25 cellular contexts compared by ENCODE assay signal in genomic region chr2:196827356-196827755, GRCh38. TPM values are rescaled to one million over a fixed set of nuclear protein-coding genes. Genes with fewer than 3 reads are reported as not detected.
DNase-seq lines count a peak whose midpoint lies in the region; ATAC-seq, FAIRE-seq and TF ChIP-seq lines count a peak whose summit lies in the region.
"Had no signal": no experiment of that assay in that cellular context is flagged by ENCODE, and none has a peak within 500 bp of the region (broad histone marks: within the 10 kb centered on the region; RNA-seq: fewer than 3 reads in every experiment).

No MANE protein-coding gene starts in this region.

- H3K27ac ChIP-seq in SK-N-MC (peak overlapping the region; percentile 55; the same call in 1 of the 2 replicates), neural progenitor cell (no peak overlapping the region), hepatocyte (no peak overlapping the region)
- H3K27ac ChIP-seq: BLaER1 had no signal

- H3K4me1 ChIP-seq in neural progenitor cell (peaks cover 14% of the 10 kb centered on the region), hepatocyte (ENCODE audit: insufficient read depth) (no peaks in the 10 kb centered on the region)
- H3K4me1 ChIP-seq: BLaER1 had no signal

- no peaks in the 10 kb centered on the region for H3K36me3 ChIP-seq in SK-N-MC (ENCODE audit: insufficient read depth, low read length)
- no peaks in the 10 kb centered on the region for H3K36me3 ChIP-seq in bronchial epithelial cell (ENCODE audit: control insufficient read depth, insufficient read depth, low read length)
- no peaks in the 10 kb centered on the region for H3K36me3 ChIP-seq in neural progenitor cell
- no peaks in the 10 kb centered on the region for H3K36me3 ChIP-seq in hepatocyte (replicated peaks; ENCODE audit: insufficient read depth, low read depth)
- H3K36me3 ChIP-seq: BLaER1, HAP-1 had no signal

- intact Hi-C loops in activated CD8-positive, alpha-beta T cell treated with anti-CD3 and anti-CD28 coated beads for 36 hours (cut with micrococcal nuclease) = no loop called here

- POLR2A ChIA-PET in activated CD8-positive, alpha-beta T cell treated with anti-CD3 and anti-CD28 coated beads, Interleukin-2, amount 10 ng/mL, durations not matched to agents 7 days and 5 days (lab: Charles Lee) = interaction anchor here (1.1 kb wide), 1 partner anchor 28 kb away, joined by 4 read pairs; the partner anchor contains the start of gene GTF3C3
- POLR2A ChIA-PET in activated CD8-positive, alpha-beta T cell treated with anti-CD3 and anti-CD28 coated beads for 36 hours (lab: Charles Lee) = no interaction called here

- H3K9me2 ChIP-seq in hepatocyte (replicated peaks; ENCODE audit: insufficient read depth) = no peaks in the 10 kb centered on the region

- H3K27ac Mint-ChIP-seq in activated CD8-positive, alpha-beta T cell treated with anti-CD3 and anti-CD28 coated beads, Interleukin-2, amount 10 ng/mL, durations not matched to agents 7 days and 5 days = no peak overlapping the region
- no peak overlapping the region for H3K27ac Mint-ChIP-seq in activated CD8-positive, alpha-beta T cell treated with anti-CD3 and anti-CD28 coated beads for 36 hours
- H3K27ac Mint-ChIP-seq in neural progenitor cell = peak overlapping the region; percentile 3
- H3K27ac Mint-ChIP-seq: CD4-positive, alpha-beta T cell; HFFc6 had no signal

- H3K27me3 ChIP-seq in bronchial epithelial cell (ENCODE audit: control insufficient read depth, insufficient read depth, low read length) = no peaks in the 10 kb centered on the region
- H3K27me3 ChIP-seq in neural progenitor cell = no peaks in the 10 kb centered on the region
- H3K27me3 ChIP-seq in hepatocyte = no peaks in the 10 kb centered on the region
- H3K27me3 ChIP-seq: BLaER1 had no signal

- TF ChIP-seq CTCF in activated CD8-positive, alpha-beta T cell treated with anti-CD3 and anti-CD28 coated beads for 36 hours (IDR thresholded peaks at IDR 0.05) = no peak
- no peak for TF ChIP-seq CTCF in bronchial epithelial cell (IDR thresholded peaks at IDR 0.05; ENCODE audit: insufficient read depth, low read length, severe bottlenecking)
- TF ChIP-seq CTCF in neural progenitor cell (IDR thresholded peaks at IDR 0.05) = no peak
- no peak for TF ChIP-seq CTCF in hepatocyte (IDR thresholded peaks at IDR 0.05; ENCODE audit: poor library complexity)

- no peaks in the 10 kb centered on the region; the same call in 1 of the 2 replicates for H3K9me3 ChIP-seq in SK-N-MC (ENCODE audit: low read depth, low read length)
- no peaks in the 10 kb centered on the region for H3K9me3 ChIP-seq in neural progenitor cell (ENCODE audit: low read depth)
- H3K9me3 ChIP-seq in hepatocyte (ENCODE audit: low read depth) = no peaks in the 10 kb centered on the region
- H3K9me3 ChIP-seq: BLaER1, HAP-1 had no signal

- FAIRE-seq in bronchial epithelial cell (lab: Jason Lieb, UNC) (no peak), urothelium cell line (lab: Jason Lieb, UNC) (no peak)
- FAIRE-seq: A204.1, D721Med, G401.6, RCC 7860 had no signal

- H3K4me1 Mint-ChIP-seq in activated CD8-positive, alpha-beta T cell treated with anti-CD3 and anti-CD28 coated beads, Interleukin-2, amount 10 ng/mL, durations not matched to agents 7 days and 5 days (ENCODE audit: low read depth) = peaks cover 11% of the 10 kb centered on the region
- peaks cover 2% of the 10 kb centered on the region for H3K4me1 Mint-ChIP-seq in activated CD8-positive, alpha-beta T cell treated with anti-CD3 and anti-CD28 coated beads for 36 hours (ENCODE audit: low read depth)
- peaks cover 25% of the 10 kb centered on the region for H3K4me1 Mint-ChIP-seq in neural progenitor cell

- peak; percentile 44 for ATAC-seq in activated CD8-positive, alpha-beta T cell treated with anti-CD3 and anti-CD28 coated beads, Interleukin-2, amount 10 ng/mL, durations not matched to agents 7 days and 5 days
- ATAC-seq in activated CD8-positive, alpha-beta T cell treated with anti-CD3 and anti-CD28 coated beads for 36 hours = no peak

- H3K4me3 ChIP-seq in SK-N-MC (no peak overlapping the region), bronchial epithelial cell (ENCODE audit: low read depth, low read length) (no peak overlapping the region), neural progenitor cell (no peak overlapping the region), hepatocyte (no peak overlapping the region)
- H3K4me3 ChIP-seq: BLaER1, HAP-1 had no signal

- H3K4me2 ChIP-seq in neural progenitor cell = no peak overlapping the region
- no peak overlapping the region for H3K4me2 ChIP-seq in hepatocyte
- H3K4me2 ChIP-seq: BLaER1 had no signal

- H3K36me3 Mint-ChIP-seq in activated CD8-positive, alpha-beta T cell treated with anti-CD3 and anti-CD28 coated beads, Interleukin-2, amount 10 ng/mL, durations not matched to agents 7 days and 5 days (ENCODE audit: low read depth) = peaks cover 22% of the 10 kb centered on the region
- H3K36me3 Mint-ChIP-seq in activated CD8-positive, alpha-beta T cell treated with anti-CD3 and anti-CD28 coated beads for 36 hours (ENCODE audit: low read depth) = peaks cover 2% of the 10 kb centered on the region
- H3K36me3 Mint-ChIP-seq in neural progenitor cell = peaks cover 6% of the 10 kb centered on the region

- H3K9me3 Mint-ChIP-seq in activated CD8-positive, alpha-beta T cell treated with anti-CD3 and anti-CD28 coated beads, Interleukin-2, amount 10 ng/mL, durations not matched to agents 7 days and 5 days (ENCODE audit: insufficient read depth) = no peaks in the 10 kb centered on the region
- no peaks in the 10 kb centered on the region for H3K9me3 Mint-ChIP-seq in activated CD8-positive, alpha-beta T cell treated with anti-CD3 and anti-CD28 coated beads for 36 hours
- no peaks in the 10 kb centered on the region for H3K9me3 Mint-ChIP-seq in neural progenitor cell
- H3K9me3 Mint-ChIP-seq: CD4-positive, alpha-beta T cell; HFFc6 had no signal

- no peak overlapping the region for H3K4me3 Mint-ChIP-seq in activated CD8-positive, alpha-beta T cell treated with anti-CD3 and anti-CD28 coated beads, Interleukin-2, amount 10 ng/mL, durations not matched to agents 7 days and 5 days
- H3K4me3 Mint-ChIP-seq in activated CD8-positive, alpha-beta T cell treated with anti-CD3 and anti-CD28 coated beads for 36 hours = no peak overlapping the region
- H3K4me3 Mint-ChIP-seq in neural progenitor cell = no peak overlapping the region
- H3K4me3 Mint-ChIP-seq: CD4-positive, alpha-beta T cell; HFFc6 had no signal

- no peak overlapping the region for H3K9ac ChIP-seq in SK-N-MC (ENCODE audit: insufficient read length)
- no peak overlapping the region for H3K9ac ChIP-seq in neural progenitor cell
- H3K9ac ChIP-seq: BLaER1 had no signal

- H2AFZ ChIP-seq in neural progenitor cell (replicated peaks) = no peak overlapping the region
- no peak overlapping the region for H2AFZ ChIP-seq in hepatocyte

- WGBS in hepatocyte (ENCODE audit: low lambda C conversion rate, missing lambda C conversion rate) = 82% methylated on average over 2 of the region's 2 CpGs

- H3K79me2 ChIP-seq in neural progenitor cell (ENCODE audit: low read depth) (no peaks in the 10 kb centered on the region), hepatocyte (no peaks in the 10 kb centered on the region)

- H3F3A ChIP-seq in neural progenitor cell (ENCODE audit: low read depth) = peaks cover 18% of the 10 kb centered on the region

- H4K20me1 ChIP-seq in neural progenitor cell (ENCODE audit: low read depth) = peaks cover 8% of the 10 kb centered on the region
- no peaks in the 10 kb centered on the region for H4K20me1 ChIP-seq in hepatocyte (ENCODE audit: insufficient read depth, poor library complexity, severe bottlenecking)
- H4K20me1 ChIP-seq: BLaER1 had no signal

- H3K27me3 Mint-ChIP-seq in activated CD8-positive, alpha-beta T cell treated with anti-CD3 and anti-CD28 coated beads, Interleukin-2, amount 10 ng/mL, durations not matched to agents 7 days and 5 days (ENCODE audit: low read depth) = no peaks in the 10 kb centered on the region
- H3K27me3 Mint-ChIP-seq in activated CD8-positive, alpha-beta T cell treated with anti-CD3 and anti-CD28 coated beads for 36 hours = no peaks in the 10 kb centered on the region
- H3K27me3 Mint-ChIP-seq in neural progenitor cell (ENCODE audit: insufficient read depth, low read depth) = no peaks in the 10 kb centered on the region

- CTCF ChIA-PET in activated CD8-positive, alpha-beta T cell treated with anti-CD3 and anti-CD28 coated beads, Interleukin-2, amount 10 ng/mL, durations not matched to agents 7 days and 5 days (lab: Charles Lee) = interaction anchor here (1.0 kb wide), 1 partner anchor 76 kb away, joined by 3 read pairs; no protein-coding TSS in a partner anchor
- CTCF ChIA-PET in activated CD8-positive, alpha-beta T cell treated with anti-CD3 and anti-CD28 coated beads for 36 hours (lab: Charles Lee) = interaction anchor here (1.1 kb wide), 1 partner anchor 76 kb away, joined by 4 read pairs; no protein-coding TSS in a partner anchor

- DNase-seq in activated CD8-positive, alpha-beta T cell treated with anti-CD3 and anti-CD28 coated beads, Interleukin-2, amount 10 ng/mL, durations not matched to agents 7 days and 5 days = no peak
- DNase-seq in activated CD8-positive, alpha-beta T cell treated with anti-CD3 and anti-CD28 coated beads for 36 hours = no peak
- no peak for DNase-seq in SK-N-MC (ENCODE audit: low read depth, low spot score)
- peak; percentile 25 for DNase-seq in bronchial epithelial cell (ENCODE audit: low read depth)
- DNase-seq in neural progenitor cell (ENCODE audit: low spot score) = no peak
- no peak for DNase-seq in hepatocyte (ENCODE audit: low spot score)
- DNase-seq in urothelium cell line (ENCODE audit: low spot score) = no peak
- DNase-seq: CD4-positive, alpha-beta T cell; DMS53; GOT3; HFFc6; IMR-90; KG1; MM.1S; NCI-H2029; NCI-H446; NCI-H524 treated with DMSO at 0.1 percent for 48 hours; NCI-H774; SIG-M5 had no signal

RNA-seq across cellular contexts. Expression of gene C2orf66, which starts 18.2 kb away (rescaled TPM):
- under 1 TPM; 0.13 to 0.32 TPM for total RNA-seq in activated CD8-positive, alpha-beta T cell treated with anti-CD3 and anti-CD28 coated beads, Interleukin-2, amount 10 ng/mL, durations not matched to agents 7 days and 5 days
- not detected for total RNA-seq in activated CD8-positive, alpha-beta T cell treated with anti-CD3 and anti-CD28 coated beads for 36 hours
- total RNA-seq in bronchial epithelial cell (under 0.01 and 0.38 TPM in 2 replicates), neural progenitor cell (ENCODE audit: low replicate concordance) (0.15 and 0.43 TPM in 2 replicates), hepatocyte (0.07 TPM in 1 of 2 replicates, not detected in the other)
- polyA plus RNA-seq in hepatocyte = 0.47 TPM in 1 of 2 replicates, not detected in the other
- total RNA-seq: CD4-positive, alpha-beta T cell; IMR-90 had no signal

RNA-seq across cellular contexts. Expression of gene GTF3C3, which starts 27.9 kb away (rescaled TPM):
- total RNA-seq in activated CD8-positive, alpha-beta T cell treated with anti-CD3 and anti-CD28 coated beads, Interleukin-2, amount 10 ng/mL, durations not matched to agents 7 days and 5 days = 10 to 100 TPM; 42.1 to 55.7 TPM
- total RNA-seq in activated CD8-positive, alpha-beta T cell treated with anti-CD3 and anti-CD28 coated beads for 36 hours = 10 to 100 TPM; 61.0 to 65.9 TPM
- total RNA-seq in bronchial epithelial cell (38.2 and 45.8 TPM in 2 replicates), neural progenitor cell (ENCODE audit: low replicate concordance) (59.9 and 122 TPM in 2 replicates), hepatocyte (34.2 and 36.9 TPM in 2 replicates)
- 15.4 and 19.8 TPM in 2 replicates for polyA plus RNA-seq in hepatocyte
